Comparison of ENCODE assay signal across 8 cellular contexts in the genomic region with DNA sequence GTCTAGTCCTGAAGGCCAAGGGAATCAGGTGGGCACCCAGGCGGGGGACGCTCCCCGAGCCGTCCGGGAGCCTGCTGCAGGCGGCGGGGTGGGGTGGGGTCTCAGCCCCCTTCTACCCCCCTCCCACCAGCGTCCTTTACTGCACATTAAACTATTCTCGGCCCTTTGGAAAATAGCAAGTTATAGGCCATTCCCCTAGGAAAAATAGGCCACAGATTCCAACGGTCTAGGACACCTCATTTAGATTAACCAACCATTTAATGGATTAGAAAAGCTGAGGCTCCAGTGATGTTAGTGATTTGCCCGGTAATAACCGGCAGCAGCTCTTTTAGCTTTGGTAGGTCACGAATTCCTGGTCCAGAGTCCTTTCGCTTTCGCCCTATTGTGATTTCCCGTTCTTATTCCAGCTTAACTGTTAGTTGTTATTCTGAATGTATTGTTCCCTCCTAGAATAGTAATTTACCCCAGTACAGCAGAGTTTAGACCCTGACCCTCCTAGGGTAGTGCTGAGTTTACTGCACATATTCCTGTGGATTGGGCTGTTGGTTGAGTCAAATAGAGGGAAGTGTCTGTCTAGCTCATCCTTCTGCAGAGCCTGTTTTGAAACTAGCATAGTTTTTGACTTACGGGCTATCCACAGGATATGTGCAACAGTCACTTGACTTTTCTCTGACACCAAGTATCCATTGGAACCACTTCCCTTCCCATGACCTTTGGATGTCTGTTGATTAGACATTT. TPM values are rescaled to one million over a fixed set of nuclear protein-coding genes. Genes with fewer than 3 reads are reported as not detected.
DNase-seq lines count a peak whose midpoint lies in the region; ATAC-seq, FAIRE-seq and TF ChIP-seq lines count a peak whose summit lies in the region.

No MANE protein-coding gene starts in this region.

- ATAC-seq in HG02870 (IDR thresholded peaks at IDR 0.05; ENCODE audit: unreplicated experiment): peak; percentile 36

- no peaks in the 10 kb centered on the region for H3K27me3 Mint-ChIP-seq in activated T-cell treated with anti-CD3 and anti-CD28 coated beads, Interleukin-2, amount 50 U/mL, for 24 hours

- H3K27ac Mint-ChIP-seq in activated T-cell treated with anti-CD3 and anti-CD28 coated beads, Interleukin-2, amount 50 U/mL, for 24 hours: peak overlapping the region; percentile 95

- peak overlapping the region; percentile 84 for H3K4me3 ChIP-seq in lower leg skin (ENCODE audit: low read depth, poor library complexity, severe bottlenecking)

- TF ChIP-seq POLR2A in lower leg skin (IDR thresholded peaks at IDR 0.05): peak in 1 of 2 donors; percentile 19

- H3K4me3 Mint-ChIP-seq in activated T-cell treated with anti-CD3 and anti-CD28 coated beads, Interleukin-2, amount 50 U/mL, for 24 hours: peak overlapping the region; percentile 99

- intact Hi-C loops in lower leg skin (cut with DNase I; ENCODE audit: low total_unique reads): no loop called here

- FAIRE-seq in RCC 7860 (lab: Jason Lieb, UNC): peak; percentile 10

- H3K36me3 Mint-ChIP-seq in activated T-cell treated with anti-CD3 and anti-CD28 coated beads, Interleukin-2, amount 50 U/mL, for 24 hours (ENCODE audit: low read depth): peaks cover 56% of the 10 kb centered on the region

- TF ChIP-seq CTCF in lower leg skin (IDR thresholded peaks at IDR 0.05): no peak

- H3K4me1 Mint-ChIP-seq in activated T-cell treated with anti-CD3 and anti-CD28 coated beads, Interleukin-2, amount 50 U/mL, for 24 hours (ENCODE audit: low read depth): peaks cover 65% of the 10 kb centered on the region

- peak overlapping the region; percentile 89 for H3K27ac ChIP-seq in temporal lobe (ENCODE audit: low read depth, low read length)

- H3K9me3 Mint-ChIP-seq in activated T-cell treated with anti-CD3 and anti-CD28 coated beads, Interleukin-2, amount 50 U/mL, for 24 hours: no peaks in the 10 kb centered on the region

- DNase-seq in activated T-cell treated with anti-CD3 and anti-CD28 coated beads, Interleukin-2, amount 50 U/mL, for 24 hours: no peak
- no peak for DNase-seq in activated T-cell treated with anti-CD3 and anti-CD28 coated beads, Interleukin-2, amount 50 U/mL, for 48 hours
- peak; percentile 56 for DNase-seq in RCC 7860 (ENCODE audit: low spot score)
- peak; percentile 93 for DNase-seq in dermis blood vessel endothelial cell
- peak in 1 of 2 donors; percentile 59 for DNase-seq in lower leg skin (ENCODE audit: low spot score in 2 of 2)
- DNase-seq in mucosa of gallbladder (ENCODE audit: low spot score): no peak

- WGBS in lower leg skin, 2 donors: 0% methylated on average over 17 of the region's 17 CpGs

RNA-seq across cellular contexts. Expression of gene GSTO1, which starts 0.7 kb away (rescaled TPM):
- total RNA-seq in dermis blood vessel endothelial cell: 147 and 348 TPM in 2 replicates
- total RNA-seq in lower leg skin: 10 to 100 TPM; 46.4 to 82.3 (median 69.9) TPM
- total RNA-seq in temporal lobe: 17.5 TPM
- total RNA-seq in mucosa of gallbladder: 95.0 TPM

RNA-seq across cellular contexts. Expression of gene GSTO2, which starts 13.6 kb away (rescaled TPM):
- total RNA-seq in dermis blood vessel endothelial cell (0.51 and 0.85 TPM in 2 replicates), lower leg skin (10 to 100 TPM; 19.9 to 29.8 (median 22.6) TPM), temporal lobe (1.7 TPM), mucosa of gallbladder (17.2 TPM)

RNA-seq across cellular contexts. Expression of gene CFAP43, which starts 23.2 kb away (rescaled TPM):
- total RNA-seq in dermis blood vessel endothelial cell (0.23 TPM in 1 of 2 replicates, not detected in the other), lower leg skin (1 to 10 TPM in 1 of 4 donors, under 1 TPM in 3; 0.19 to 1.6 (median 0.50) TPM), temporal lobe (10.6 TPM), mucosa of gallbladder (1.9 TPM)

Comparison
In these comparisons a context has a peak if more than half of its experiments do, and no peak if none do; other contexts are left out.
1. DNase-seq: peak in RCC 7860 (single experiment) and dermis blood vessel endothelial cell (single experiment); none in activated T-cell treated with anti-CD3 and anti-CD28 coated beads, Interleukin-2, amount 50 U/mL, for 24 hours (single experiment), activated T-cell treated with anti-CD3 and anti-CD28 coated beads, Interleukin-2, amount 50 U/mL, for 48 hours (0 of 2) and mucosa of gallbladder (single experiment).